28 cellular contexts compared by ENCODE assay signal in the genomic region with DNA sequence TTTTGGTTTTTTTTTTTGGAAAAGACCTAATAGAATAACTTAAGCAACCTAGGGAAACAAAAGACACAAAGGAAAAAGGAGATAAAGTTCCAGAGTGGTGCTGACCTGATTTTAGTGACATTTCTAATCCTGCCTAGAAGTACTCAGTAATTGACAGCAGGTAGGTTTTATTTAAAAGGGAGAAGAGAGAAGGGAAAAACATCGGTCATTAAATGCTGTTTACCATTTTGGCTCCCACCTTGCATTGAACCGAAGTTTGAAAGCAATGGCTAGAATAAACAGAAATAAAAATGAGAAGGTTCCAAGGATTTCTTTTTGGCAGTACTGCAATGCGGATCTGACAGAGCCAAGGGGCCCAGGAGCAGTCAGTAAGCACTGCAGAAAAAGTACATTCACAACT.
DNase-seq lines count a peak whose midpoint lies in the region; ATAC-seq, FAIRE-seq and TF ChIP-seq lines count a peak whose summit lies in the region.
"Had no signal": no experiment of that assay in that cellular context is flagged by ENCODE, and none has a peak within 500 bp of the region (broad histone marks: within the 10 kb centered on the region; RNA-seq: fewer than 3 reads in every experiment).

No MANE protein-coding gene starts in this region.

- TF ChIP-seq CTCF in A549 (IDR thresholded peaks at IDR 0.05) = no peak

- no peaks in the 10 kb centered on the region for H3K9me3 ChIP-seq in A549
- H3K9me3 ChIP-seq: BE2C, BLaER1, Caco-2 had no signal

- no peak overlapping the region for H3K4me2 ChIP-seq in A549
- H3K4me2 ChIP-seq: BLaER1; BLaER1 treated with 17β-estradiol and CSF1 and Interleukin-3, amounts not matched to agents 10 nM and 100 nM had no signal

- no peak for TF ChIP-seq RAD21 in A549 (conservative IDR thresholded peaks at IDR 0.05 in 1 of 2, IDR thresholded peaks at IDR 0.05 in 1 of 2)

- TF ChIP-seq EP300 in A549 (IDR thresholded peaks at IDR 0.05) = no peak

- no peak overlapping the region for H3K4me3 ChIP-seq in A549
- H3K4me3 ChIP-seq: BLaER1; BLaER1 treated with 17β-estradiol and CSF1 and Interleukin-3, amounts not matched to agents 10 nM and 100 nM had no signal

- no peak for TF ChIP-seq POLR2A in A549 (IDR thresholded peaks at IDR 0.05; ENCODE audit: low read length)

- no peaks in the 10 kb centered on the region for H3K4me1 ChIP-seq in A549
- H3K4me1 ChIP-seq: BE2C; BLaER1; BLaER1 treated with 17β-estradiol and CSF1 and Interleukin-3, amounts not matched to agents 10 nM and 100 nM; Caco-2 had no signal

- DNase-seq in A549 (ENCODE audit: low read depth in 1 of 2, low spot score in 1 of 2) (no peak), cortex of kidney (lab: John Stamatoyannopoulos, UW) (no peak)
- DNase-seq: 8988T; ACHN; AML-193; BE2C; C1 segment of cervical spinal cord; Caco-2; Calu3; CD4-positive, alpha-beta memory T cell; CD4-positive, alpha-beta T cell; CD4-positive, CD25-positive, alpha-beta regulatory T cell; CD8-positive, alpha-beta memory T cell; CD8-positive, alpha-beta T cell; COR-L47; DMS 273 treated with DMSO at 0.1 percent for 48 hours; DMS153; DMS53; DMS79; DMS79 treated with DMSO at 0.1 percent for 48 hours; DND-41; EL had no signal

- no peak for ATAC-seq in A549
- ATAC-seq: CD8-positive, alpha-beta T cell had no signal

- FAIRE-seq in A549 (lab: Jason Lieb, UNC) = peak; percentile 49
- FAIRE-seq: A204.1, D721Med had no signal

- no peak overlapping the region for H3K27ac ChIP-seq in A549
- H3K27ac ChIP-seq: 22Rv1; BLaER1; BLaER1 treated with 17β-estradiol and CSF1 and Interleukin-3, amounts not matched to agents 10 nM and 100 nM; C4-2B had no signal

- POLR2A ChIA-PET in A549 (lab: Yijun Ruan, JAX) = no interaction called here

- WGBS in A549 (ENCODE audit: missing lambda C conversion rate) = 47% methylated on average over 3 of the region's 3 CpGs

- CTCF ChIA-PET in A549 (lab: Yijun Ruan, JAX) = no interaction called here

TF ChIP-seq in A549, 52 proteins besides CTCF, POLR2A, EP300 and RAD21:
- TF ChIP-seq KDM1A (IDR thresholded peaks at IDR 0.05; ENCODE audit: low read depth) (no peak), CBX8 (IDR thresholded peaks at IDR 0.05) (no peak), GATA3 (IDR thresholded peaks at IDR 0.05; ENCODE audit: borderline replicate concordance) (no peak)
- TF ChIP-seq, protein P1, sequence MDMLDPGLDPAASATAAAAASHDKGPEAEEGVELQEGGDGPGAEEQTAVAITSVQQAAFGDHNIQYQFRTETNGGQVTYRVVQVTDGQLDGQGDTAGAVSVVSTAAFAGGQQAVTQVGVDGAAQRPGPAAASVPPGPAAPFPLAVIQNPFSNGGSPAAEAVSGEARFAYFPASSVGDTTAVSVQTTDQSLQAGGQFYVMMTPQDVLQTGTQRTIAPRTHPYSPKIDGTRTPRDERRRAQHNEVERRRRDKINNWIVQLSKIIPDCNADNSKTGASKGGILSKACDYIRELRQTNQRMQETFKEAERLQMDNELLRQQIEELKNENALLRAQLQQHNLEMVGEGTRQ (IDR thresholded peaks at IDR 0.05) = no peak
